ENCODE assay signal across 24 cellular contexts in genomic region chrX:37468111-37468739, GRCh38.
A peak's percentile ranks its signal among the peaks of the same experiment; 100 is the strongest.
DNase-seq lines count a peak whose midpoint lies in the region; TF ChIP-seq lines count a peak whose summit lies in the region.
"Had no signal": no experiment of that assay in that cellular context is flagged by ENCODE, and none has a peak within 500 bp of the region (broad histone marks: within the 10 kb centered on the region; RNA-seq: fewer than 3 reads in every experiment).

No MANE protein-coding gene starts in this region.

- no peak overlapping the region for H3K9ac ChIP-seq in H9 (ENCODE audit: extremely low read depth, insufficient read length, low read length)
- no peak overlapping the region for H3K9ac ChIP-seq in HUES64 (ENCODE audit: low read depth, low read length)
- H3K9ac ChIP-seq in mesendoderm (ENCODE audit: low read length), result no peak overlapping the region

- no peak overlapping the region for H2BK20ac ChIP-seq in H9 (ENCODE audit: low read depth, low read length, poor library complexity, severe bottlenecking)

- H4K5ac ChIP-seq in H9 (ENCODE audit: insufficient read length, low read depth, low read length) (no peak overlapping the region), mesendoderm (ENCODE audit: low read length) (no peak overlapping the region)

- H3K27me3 Mint-ChIP-seq in H9 (ENCODE audit: low read depth), result no peaks in the 10 kb centered on the region; the same call in 1 of the 2 replicates
- H3K27me3 Mint-ChIP-seq: CD4-positive, alpha-beta memory T cell had no signal

- in situ Hi-C loops in GM13976 (cut with MboI; ENCODE audit: low sequenced_read_pairs, unreplicated experiment), result no loop called here

- H3K23ac ChIP-seq in H9 (ENCODE audit: insufficient read length, low read depth, low read length), result no peak overlapping the region
- no peak overlapping the region for H3K23ac ChIP-seq in mesendoderm (ENCODE audit: low read length)

- no peak overlapping the region for H3K14ac ChIP-seq in H9 (ENCODE audit: insufficient read depth, low read length)

- H4K8ac ChIP-seq in H9 (replicated peaks; ENCODE audit: insufficient read length, low read depth, low read length), result no peak overlapping the region
- H4K8ac ChIP-seq in mesendoderm (ENCODE audit: low read depth, low read length), result no peak overlapping the region

- no peak overlapping the region for H2AFZ ChIP-seq in H9 (ENCODE audit: low read length)

- no peak overlapping the region for H2BK12ac ChIP-seq in H9 (ENCODE audit: insufficient read length, low read depth, low read length)

- no peak overlapping the region for H3T11ph ChIP-seq in H9 (ENCODE audit: low read length)

- H3K79me2 ChIP-seq in H9 (ENCODE audit: insufficient read depth, low read length) (no peaks in the 10 kb centered on the region), mesendoderm (ENCODE audit: control insufficient read depth, insufficient read depth, low read length) (no peaks in the 10 kb centered on the region)

- peak overlapping the region; percentile 90 to 94 (median 91); a peak in 6 of 7 replicates for H3K27ac Mint-ChIP-seq in H9
- H3K27ac Mint-ChIP-seq: CD4-positive, alpha-beta memory T cell had no signal

- H4K91ac ChIP-seq in H9 (ENCODE audit: insufficient read length, low read depth, low read length), result peak overlapping the region; percentile 52

- WGBS in H9 (ENCODE audit: extremely low coverage, insufficient read length, low lambda C conversion rate), result no CpG with 5 or more reads among the region's 3 CpGs
- WGBS in HUES64, result 47% methylated on average over 2 of the region's 3 CpGs
- WGBS in mesendoderm (ENCODE audit: extremely low coverage, insufficient coverage, low lambda C conversion rate), result no CpG with 5 or more reads among the region's 3 CpGs

- H3K56ac ChIP-seq in H9 (ENCODE audit: insufficient read length, low read depth, low read length), result no peak overlapping the region
- H3K56ac ChIP-seq in mesendoderm (ENCODE audit: low read length), result no peak overlapping the region

- H2AK5ac ChIP-seq in H9 (ENCODE audit: insufficient read length, low read length) (no peak overlapping the region), mesendoderm (ENCODE audit: low read length) (no peak overlapping the region)

- peaks cover 16 to 20% of the 10 kb centered on the region in 2 experiments for H3K4me1 Mint-ChIP-seq in H9
- H3K4me1 Mint-ChIP-seq: CD4-positive, alpha-beta memory T cell had no signal

- H3K9me3 ChIP-seq in H9 (ENCODE audit: control insufficient read depth, low read depth, low read length) (no peaks in the 10 kb centered on the region), HUES64 (ENCODE audit: insufficient read depth, low read depth, low read length) (no peaks in the 10 kb centered on the region), ascending aorta (no peaks in the 10 kb centered on the region)
- H3K9me3 ChIP-seq: SJSA1 had no signal

- H3K4me3 ChIP-seq in HUES64 (ENCODE audit: low read length), result no peak overlapping the region
- H3K4me3 ChIP-seq in epithelial cell of esophagus (ENCODE audit: low read length), result no peak overlapping the region
- H3K4me3 ChIP-seq in mesendoderm (ENCODE audit: low read length), result no peak overlapping the region
- H3K4me3 ChIP-seq in ascending aorta, result no peak overlapping the region
- H3K4me3 ChIP-seq: SJSA1 had no signal

- H2BK5ac ChIP-seq in H9 (ENCODE audit: insufficient read length, low read length), result no peak overlapping the region
- H2BK5ac ChIP-seq in mesendoderm (ENCODE audit: low read length), result no peak overlapping the region

- peak overlapping the region; percentile 2 for H3K4me2 ChIP-seq in H9 (ENCODE audit: insufficient read depth, insufficient read length, low read length)
- H3K4me2 ChIP-seq in mesendoderm (ENCODE audit: low read length), result no peak overlapping the region

- H3K79me1 ChIP-seq in H9 (ENCODE audit: insufficient read depth, low read depth, low read length, poor library complexity, severe bottlenecking), result no peaks in the 10 kb centered on the region
- H3K79me1 ChIP-seq in mesendoderm (ENCODE audit: low read length), result no peaks in the 10 kb centered on the region

- H3K4me1 ChIP-seq in H9 (ENCODE audit: insufficient read depth, low read length), result peaks cover 10% of the 10 kb centered on the region; the same call in 1 of the 2 replicates
- H3K4me1 ChIP-seq in HUES64 (ENCODE audit: insufficient read depth, low read length), result peaks cover 18% of the 10 kb centered on the region
- H3K4me1 ChIP-seq in mesendoderm (ENCODE audit: control insufficient read depth, low read depth, low read length), result no peaks in the 10 kb centered on the region
- no peaks in the 10 kb centered on the region for H3K4me1 ChIP-seq in ascending aorta
- H3K4me1 ChIP-seq: SJSA1 had no signal

- no peak for DNase-seq in H9
- peak; percentile 13 for DNase-seq in epithelial cell of esophagus (ENCODE audit: low read depth)
- peak; percentile 28 for DNase-seq in mesendoderm
- DNase-seq in GM13976 (ENCODE audit: low spot score), result no peak
- no peak for DNase-seq in activated CD8-positive, alpha-beta memory T cell treated with anti-CD3 and anti-CD28 coated beads for 24 hours
- no peak for DNase-seq in ascending aorta (ENCODE audit: low spot score in 2 of 2)
- no peak for DNase-seq in NCI-H345 (lab: John Stamatoyannopoulos, UW)
- DNase-seq: C1 segment of cervical spinal cord; CD4-positive, alpha-beta memory T cell; COR-L47; DMS53; H7; MV-4-11; NCI-H1105; NCI-H1436 treated with DMSO at 0.1 percent for 48 hours; NCI-H187 treated with DMSO at 0.1 percent for 48 hours; NCI-H2171 treated with DMSO at 0.1 percent for 48 hours; NCI-H524; NCI-H82; NK-92 treated with Interleukin-12 subunit alpha and Interleukin-12 subunit beta, amount 100 ng/mL, for 24 hours; Right ventricle myocardium superior; RPMI8226 had no signal

- H3K18ac ChIP-seq in H9 (ENCODE audit: insufficient read length, low read depth, low read length) (no peak overlapping the region), mesendoderm (ENCODE audit: low read length) (no peak overlapping the region)

- H3K27ac ChIP-seq in H9 (ENCODE audit: insufficient read length, low read depth, low read length), result peak overlapping the region; percentile 69
- peak overlapping the region; percentile 82; the same call in 1 of the 2 replicates for H3K27ac ChIP-seq in HUES64 (ENCODE audit: low read depth, low read length)
- no peak overlapping the region for H3K27ac ChIP-seq in mesendoderm (ENCODE audit: low read depth, low read length)
- H3K27ac ChIP-seq in ascending aorta, result no peak overlapping the region
- H3K27ac ChIP-seq: SJSA1 had no signal

- H3K4me3 Mint-ChIP-seq in H9, result no peak overlapping the region
- H3K4me3 Mint-ChIP-seq: CD4-positive, alpha-beta memory T cell had no signal

- peaks cover 9 to 33% (median 24%) of the 10 kb centered on the region in 3 experiments for H3K36me3 Mint-ChIP-seq in H9 (ENCODE audit: insufficient read depth in 1 of 3, low read depth in 3 of 3)
- H3K36me3 Mint-ChIP-seq: CD4-positive, alpha-beta memory T cell had no signal

- no peaks in the 10 kb centered on the region for H3K27me3 ChIP-seq in H9 (ENCODE audit: insufficient read depth, low read length)
- no peaks in the 10 kb centered on the region for H3K27me3 ChIP-seq in HUES64 (ENCODE audit: insufficient read depth, low read length)
- H3K27me3 ChIP-seq in mesendoderm (ENCODE audit: insufficient read depth, low read length, poor library complexity), result no peaks in the 10 kb centered on the region
- no peaks in the 10 kb centered on the region for H3K27me3 ChIP-seq in ascending aorta
- H3K27me3 ChIP-seq: SJSA1 had no signal

- H4K20me1 ChIP-seq in H9 (ENCODE audit: control insufficient read depth, insufficient read depth, insufficient read length), result no peaks in the 10 kb centered on the region

- H3K4ac ChIP-seq in H9 (ENCODE audit: low read depth, low read length) (no peak overlapping the region), mesendoderm (ENCODE audit: low read depth, low read length) (no peak overlapping the region)

- H2BK120ac ChIP-seq in H9 (ENCODE audit: low read depth, low read length, poor library complexity, severe bottlenecking), result no peak overlapping the region
- H2BK120ac ChIP-seq in mesendoderm (ENCODE audit: low read depth, low read length), result no peak overlapping the region

- H3K36me3 ChIP-seq in HUES64 (ENCODE audit: insufficient read depth, low read length), result no peaks in the 10 kb centered on the region
- no peaks in the 10 kb centered on the region for H3K36me3 ChIP-seq in mesendoderm (ENCODE audit: control insufficient read depth, insufficient read depth, low read length)
- no peaks in the 10 kb centered on the region for H3K36me3 ChIP-seq in ascending aorta
- H3K36me3 ChIP-seq: SJSA1 had no signal

- TF ChIP-seq CTCF in H9 (conservative IDR thresholded peaks at IDR 0.05) (no peak), epithelial cell of esophagus (IDR thresholded peaks at IDR 0.05; ENCODE audit: insufficient read depth, low read depth, low read length, missing control alignments) (no peak), GM13976 (IDR thresholded peaks at IDR 0.05; ENCODE audit: borderline replicate concordance, control extremely low read depth, extremely low read depth, insufficient read depth, missing control alignments) (no peak), ascending aorta (IDR thresholded peaks at IDR 0.05) (no peak)

- H3K23me2 ChIP-seq in H9 (ENCODE audit: insufficient read length, low read depth, low read length, poor library complexity, severe bottlenecking), result no peaks in the 10 kb centered on the region

- H3K9me3 Mint-ChIP-seq in H9, result peaks cover 26 to 70% of the 10 kb centered on the region in 2 experiments
- H3K9me3 Mint-ChIP-seq: CD4-positive, alpha-beta memory T cell had no signal

- intact Hi-C loops in ascending aorta (cut with DNase I), result no loop called here

- H2BK15ac ChIP-seq in H9 (ENCODE audit: low read depth, low read length) (no peak overlapping the region), mesendoderm (replicated peaks; ENCODE audit: low read depth) (no peak overlapping the region)

Comparison
In these comparisons a context has a peak if more than half of its experiments do, and no peak if none do; other contexts are left out.
1. DNase-seq: peak in epithelial cell of esophagus (single experiment) and mesendoderm (single experiment); none in H9 (single experiment), GM13976 (single experiment), activated CD8-positive, alpha-beta memory T cell treated with anti-CD3 and anti-CD28 coated beads for 24 hours (single experiment), ascending aorta (0 of 2) and NCI-H345 (single experiment).
2. H3K27ac ChIP-seq: peak in H9 (single experiment) and HUES64 (single experiment); none in mesendoderm (single experiment) and ascending aorta (0 of 2).